20 cellular contexts compared by ENCODE assay signal in the genomic region with DNA sequence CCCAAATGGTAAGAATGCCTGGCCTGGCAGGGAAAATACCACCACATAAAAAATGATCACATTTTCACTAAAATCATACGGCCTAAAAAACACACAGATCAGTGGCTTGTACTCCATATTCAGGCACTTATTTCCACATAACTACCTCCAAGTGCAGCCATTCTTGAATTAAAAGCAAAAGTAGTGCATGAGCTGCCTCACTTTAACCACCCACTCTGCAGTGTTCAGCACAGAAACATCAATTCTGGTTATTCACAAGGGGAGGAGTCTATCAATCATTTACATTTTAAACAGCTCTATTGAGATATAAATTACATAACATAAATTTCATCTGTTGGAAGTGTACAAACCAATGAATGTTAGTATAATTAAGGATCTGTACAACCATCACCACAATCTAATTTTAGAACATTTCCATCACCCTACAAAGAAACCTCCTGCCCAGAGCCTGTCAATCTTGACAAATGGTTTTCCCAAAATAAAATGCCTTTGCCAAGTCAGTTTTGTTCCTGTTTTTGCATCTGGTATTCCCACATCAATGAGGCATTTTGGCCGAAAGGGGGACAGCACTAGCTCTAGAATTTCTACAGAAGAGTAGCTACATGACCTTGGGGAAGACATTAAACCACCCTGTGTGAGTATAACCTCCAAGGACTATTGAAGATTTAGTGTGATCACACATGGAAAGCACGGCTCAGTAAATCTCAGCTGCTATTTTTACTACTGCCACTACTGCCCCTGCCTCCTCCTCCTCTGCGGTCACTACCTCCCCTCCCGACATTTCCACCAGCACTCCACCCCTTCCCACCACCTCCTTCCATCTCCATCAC.
DNase-seq lines count a peak whose midpoint lies in the region; ATAC-seq and TF ChIP-seq lines count a peak whose summit lies in the region.
"Had no signal": no experiment of that assay in that cellular context is flagged by ENCODE, and none has a peak within 500 bp of the region (broad histone marks: within the 10 kb centered on the region; RNA-seq: fewer than 3 reads in every experiment).

No MANE protein-coding gene starts in this region.

- 29% methylated on average over 5 of the region's 5 CpGs for WGBS in right cardiac atrium

- H3K4me3 ChIP-seq in cardiac fibroblast (replicated peaks in 1 of 2; ENCODE audit: low read depth in 2 of 2, low read length in 2 of 2) (no peak overlapping the region), right cardiac atrium (ENCODE audit: low read length) (no peak overlapping the region), skeletal muscle tissue (ENCODE audit: low read length in 3 of 3) (no peak overlapping the region)
- H3K4me3 ChIP-seq: spleen had no signal

- DNase-seq in DMS 273 (lab: John Stamatoyannopoulos, UW; ENCODE audit: unreplicated experiment) = peak; percentile 26
- DNase-seq in DMS 273 treated with DMSO at 0.1 percent for 48 hours (lab: John Stamatoyannopoulos, UW) = no peak
- DNase-seq in cardiac fibroblast (ENCODE audit: low read depth in 2 of 2) = no peak
- no peak for DNase-seq in right cardiac atrium
- DNase-seq in NCI-H748 treated with DMSO at 0.1 percent for 48 hours (lab: John Stamatoyannopoulos, UW) = no peak
- DNase-seq: activated CD4-positive, alpha-beta T cell treated with anti-CD3 and anti-CD28 coated beads for 1 hour; DMS53; endodermal cell; Karpas-422; NCI-H1417 treated with DMSO at 0.1 percent for 48 hours; NCI-H2227 treated with DMSO at 0.1 percent for 48 hours; NK-92 treated with Interleukin-12 subunit alpha and Interleukin-12 subunit beta, amount 100 ng/mL, for 24 hours; spleen had no signal

- peaks cover 32% of the 10 kb centered on the region for H3K4me1 ChIP-seq in right cardiac atrium (ENCODE audit: control insufficient read depth, insufficient read depth, low read length)
- peaks cover 31 to 59% (median 49%) of the 10 kb centered on the region in 3 donors for H3K4me1 ChIP-seq in skeletal muscle tissue (ENCODE audit: control insufficient read depth in 3 of 3, insufficient read depth in 3 of 3, low read length in 3 of 3)
- H3K4me1 ChIP-seq: parathyroid adenoma had no signal

- H3K9ac ChIP-seq in skeletal muscle tissue (ENCODE audit: low read depth in 1 of 3, low read length in 3 of 3) = peak overlapping the region in 1 of 3 donors; percentile 20
- H3K9ac ChIP-seq: parathyroid adenoma had no signal

- H3K9me3 ChIP-seq in right cardiac atrium (ENCODE audit: control insufficient read depth, low read length) (no peaks in the 10 kb centered on the region), skeletal muscle tissue (ENCODE audit: control insufficient read depth in 3 of 3, low read length in 3 of 3) (no peaks in the 10 kb centered on the region)
- H3K9me3 ChIP-seq: spleen had no signal

- H3K27me3 ChIP-seq in right cardiac atrium (ENCODE audit: control insufficient read depth, insufficient read depth) = no peaks in the 10 kb centered on the region
- no peaks in the 10 kb centered on the region for H3K27me3 ChIP-seq in skeletal muscle tissue (ENCODE audit: control insufficient read depth in 3 of 3, insufficient read depth in 3 of 3, low read length in 3 of 3)
- H3K27me3 ChIP-seq: spleen had no signal

- peak overlapping the region; percentile 73 for H3K27ac ChIP-seq in right cardiac atrium (ENCODE audit: low read length)
- peak overlapping the region; percentile 51 for H3K27ac ChIP-seq in skeletal muscle tissue (ENCODE audit: low read depth, low read length)
- H3K27ac ChIP-seq: 22Rv1, parathyroid adenoma had no signal

- ATAC-seq in right cardiac atrium (peak in 1 of 2 donors; percentile 28), HG02571 (IDR thresholded peaks at IDR 0.05; ENCODE audit: unreplicated experiment) (no peak), GM21367 (IDR thresholded peaks at IDR 0.05; ENCODE audit: unreplicated experiment) (no peak)
- ATAC-seq: activated T-helper 17 cell treated with anti-CD3 and anti-CD28 coated beads, Interleukin-2, amount 50 U/mL, for 72 hours; HCT116 had no signal

- TF ChIP-seq CTCF in cardiac fibroblast (IDR thresholded peaks at IDR 0.05; ENCODE audit: low read depth, low read length) = peak; percentile 8

- H3K36me3 ChIP-seq in skeletal muscle tissue (ENCODE audit: control insufficient read depth in 3 of 3, insufficient read depth in 3 of 3, low read length in 3 of 3) = peaks cover 0 to 4% (median 0%) of the 10 kb centered on the region in 3 donors

- intact Hi-C loops in right cardiac atrium (cut with DNase I) = no loop called here
